Comparison of ENCODE assay signal across 29 cellular contexts in genomic region chr7:36668750-36669149, GRCh38. TPM values are rescaled to one million over a fixed set of nuclear protein-coding genes. Genes with fewer than 3 reads are reported as not detected.
DNase-seq lines count a peak whose midpoint lies in the region; ATAC-seq and TF ChIP-seq lines count a peak whose summit lies in the region.
"Had no signal": no experiment of that assay in that cellular context is flagged by ENCODE, and none has a peak within 500 bp of the region (broad histone marks: within the 10 kb centered on the region; RNA-seq: fewer than 3 reads in every experiment).

No MANE protein-coding gene starts in this region.

- BruUV-seq in mammary epithelial cell (replicated peaks; lab: Mats Ljungman, UMichigan) (no TSS peak), MCF 10A (replicated peaks; lab: Mats Ljungman, UMichigan) (no TSS peak)

- intact Hi-C loops in mammary epithelial cell (cut with micrococcal nuclease) (no loop called here), MCF 10A (cut with micrococcal nuclease) (no loop called here)

- DNase-seq in mammary epithelial cell (no peak), MCF 10A (ENCODE audit: unreplicated experiment) (no peak), NCI-H1694 (lab: John Stamatoyannopoulos, UW) (no peak), T-helper 1 cell (no peak)
- no peak for DNase-seq in central memory CD8-positive, alpha-beta T cell (ENCODE audit: low spot score in 2 of 2)
- no peak for DNase-seq in effector CD8-positive, alpha-beta T cell (lab: John Stamatoyannopoulos, UW)
- DNase-seq: activated B cell treated with CpG ODN at 0.5 μM for 24 hours; activated CD8-positive, alpha-beta memory T cell treated with anti-CD3 and anti-CD28 coated beads, Interleukin-2, amount 50 U/mL, for 48 hours; activated effector memory CD4-positive, alpha-beta T cell treated with Interleukin-2 at 50 U/mL for 16 hours; BE2C; DMS 273 treated with DMSO at 0.1 percent for 48 hours; head of caudate nucleus; NCI-H1436; NCI-H2081 treated with DMSO at 0.1 percent for 48 hours; NCI-H2227 treated with DMSO at 0.1 percent for 48 hours; NCI-H526; pancreas; stimulated activated naive CD8-positive, alpha-beta T cell treated with anti-CD3 and anti-CD28 coated beads, Interleukin-15, amount 100 ng/mL, for 72 hours had no signal

- TF ChIP-seq CTCF in mammary epithelial cell (conservative IDR thresholded peaks at IDR 0.05 in 1 of 2, IDR thresholded peaks at IDR 0.05 in 1 of 2; ENCODE audit: extremely low read depth in 1 of 2, insufficient read depth in 1 of 2, low read depth in 1 of 2, low read length in 2 of 2): no peak
- TF ChIP-seq CTCF in MCF 10A (IDR thresholded peaks at IDR 0.05; ENCODE audit: unreplicated experiment): no peak

- no peaks in the 10 kb centered on the region for H3K36me3 ChIP-seq in mammary epithelial cell (ENCODE audit: insufficient read depth, low read length)
- H3K36me3 ChIP-seq in mucosa of rectum (ENCODE audit: control insufficient read depth in 2 of 2, insufficient read depth in 2 of 2, low read length in 2 of 2): no peaks in the 10 kb centered on the region
- H3K36me3 ChIP-seq: ascending aorta, BE2C, cardiac muscle cell, pancreas, vagina had no signal

- CTCF ChIA-PET in mammary epithelial cell (lab: Charles Lee; ENCODE audit: low non-redundant PET) (no interaction called here), MCF 10A (lab: Yijun Ruan, JAX) (interaction anchor here (0.6 to 6.4 kb wide), 5 partner anchors 182 to 513 kb away, joined by 3 to 43 read pairs (median 4); no protein-coding TSS in a partner anchor)

- H3K27ac ChIP-seq in mammary epithelial cell (ENCODE audit: insufficient read depth, low read depth, low read length): peak overlapping the region; percentile 79
- peak overlapping the region; percentile 63 to 69 for H3K27ac ChIP-seq in mucosa of rectum (ENCODE audit: low read depth in 2 of 2, low read length in 2 of 2)
- H3K27ac ChIP-seq: ascending aorta, cardiac muscle cell, coronary artery, pancreas, vagina had no signal

- H3K4me3 ChIP-seq in mammary epithelial cell (replicated peaks in 1 of 3; ENCODE audit: insufficient read depth in 1 of 3, low read depth in 2 of 3, low read length in 3 of 3) (no peak overlapping the region), mucosa of rectum (ENCODE audit: low read length in 2 of 2) (no peak overlapping the region)
- H3K4me3 ChIP-seq: ascending aorta, cardiac muscle cell, coronary artery, pancreas, vagina had no signal

- no peak for ATAC-seq in central memory CD8-positive, alpha-beta T cell (replicated peaks; ENCODE audit: extremely low read depth, poor library complexity, severe bottlenecking)
- ATAC-seq: pancreas had no signal

- H3K9me3 ChIP-seq in mammary epithelial cell (replicated peaks; ENCODE audit: insufficient read depth, low read length) (no peaks in the 10 kb centered on the region), mucosa of rectum (ENCODE audit: control insufficient read depth in 2 of 2, low read length in 2 of 2) (no peaks in the 10 kb centered on the region)
- H3K9me3 ChIP-seq: ascending aorta, BE2C, pancreas, vagina had no signal

- WGBS in mammary epithelial cell (ENCODE audit: low coverage, missing lambda C conversion rate): 64% methylated on average over 3 of the region's 3 CpGs

- dilution Hi-C loops in mammary epithelial cell (cut with HindIII; ENCODE audit: low sequenced_read_pairs): loop anchor here (10.0 kb wide), 1 partner anchor 174 kb away; no protein-coding TSS in a partner anchor

- H3K27ac Mint-ChIP-seq in MCF 10A (ENCODE audit: low read depth, unreplicated experiment): no peak overlapping the region
- H3K27ac Mint-ChIP-seq in central memory CD8-positive, alpha-beta T cell (ENCODE audit: low read depth): no peak overlapping the region
- H3K27ac Mint-ChIP-seq: activated B cell treated with CpG ODN at 0.5 μM for 24 hours; activated naive CD4-positive, alpha-beta T cell treated with anti-CD3 and anti-CD28 coated beads, Interleukin-2, amount 50 U/mL, for 72 hours had no signal

- in situ Hi-C loops in mammary epithelial cell (cut with MboI; ENCODE audit: low sequenced_read_pairs in 2 of 2): no loop called here

- no peaks in the 10 kb centered on the region for H3K27me3 Mint-ChIP-seq in MCF 10A (ENCODE audit: insufficient read depth, unreplicated experiment)
- H3K27me3 Mint-ChIP-seq in central memory CD8-positive, alpha-beta T cell: no peaks in the 10 kb centered on the region
- H3K27me3 Mint-ChIP-seq: activated B cell treated with CpG ODN at 0.5 μM for 24 hours; stimulated activated naive CD8-positive, alpha-beta T cell treated with anti-CD3 and anti-CD28 coated beads, Interleukin-15, amount 100 ng/mL, for 72 hours had no signal

- POLR2A ChIA-PET in MCF 10A (lab: Yijun Ruan, JAX): interaction anchor here (1.1 to 1.3 kb wide), 2 partner anchors 15 to 179 kb away, joined by 3 read pairs; no protein-coding TSS in a partner anchor

- peaks cover 28% of the 10 kb centered on the region for H3K4me1 Mint-ChIP-seq in MCF 10A (ENCODE audit: insufficient read depth, unreplicated experiment)
- peaks cover 57% of the 10 kb centered on the region for H3K4me1 Mint-ChIP-seq in central memory CD8-positive, alpha-beta T cell
- H3K4me1 Mint-ChIP-seq: activated B cell treated with CpG ODN at 0.5 μM for 24 hours had no signal

- H3K4me1 ChIP-seq in mammary epithelial cell (ENCODE audit: insufficient read depth, low read length) (peaks cover 29% of the 10 kb centered on the region), mucosa of rectum (ENCODE audit: control insufficient read depth in 2 of 2, insufficient read depth in 2 of 2, low read length in 2 of 2) (peaks cover 0 to 11% of the 10 kb centered on the region in 2 donors)
- H3K4me1 ChIP-seq: ascending aorta, BE2C, pancreas, vagina had no signal

- H3K9me3 Mint-ChIP-seq in MCF 10A (ENCODE audit: unreplicated experiment): no peaks in the 10 kb centered on the region
- no peaks in the 10 kb centered on the region for H3K9me3 Mint-ChIP-seq in central memory CD8-positive, alpha-beta T cell
- H3K9me3 Mint-ChIP-seq: activated B cell treated with CpG ODN at 0.5 μM for 24 hours; activated naive CD4-positive, alpha-beta T cell treated with anti-CD3 and anti-CD28 coated beads, Interleukin-2, amount 50 U/mL, for 72 hours had no signal

- H3K9ac ChIP-seq in mammary epithelial cell (ENCODE audit: insufficient read depth, low read length) (no peak overlapping the region), mucosa of rectum (ENCODE audit: low read depth in 1 of 2, low read length in 2 of 2) (no peak overlapping the region)

- H3K4me2 ChIP-seq in mammary epithelial cell (ENCODE audit: insufficient read depth, low read depth, low read length): no peak overlapping the region

- H3K27me3 ChIP-seq in mammary epithelial cell (ENCODE audit: insufficient read depth, low read length) (no peaks in the 10 kb centered on the region), mucosa of rectum (ENCODE audit: control insufficient read depth in 2 of 2, insufficient read depth in 2 of 2, low read length in 2 of 2) (no peaks in the 10 kb centered on the region)
- H3K27me3 ChIP-seq: ascending aorta, BE2C, cardiac muscle cell, pancreas, vagina had no signal

- H3K36me3 Mint-ChIP-seq in MCF 10A (ENCODE audit: insufficient read depth, unreplicated experiment): no peaks in the 10 kb centered on the region
- peaks cover 41% of the 10 kb centered on the region for H3K36me3 Mint-ChIP-seq in central memory CD8-positive, alpha-beta T cell (ENCODE audit: insufficient read depth)
- H3K36me3 Mint-ChIP-seq: activated naive CD4-positive, alpha-beta T cell treated with anti-CD3 and anti-CD28 coated beads, Interleukin-2, amount 50 U/mL, for 72 hours had no signal

- no peak overlapping the region for H2AFZ ChIP-seq in mammary epithelial cell (ENCODE audit: low read depth, low read length)

- no peaks in the 10 kb centered on the region for H4K20me1 ChIP-seq in mammary epithelial cell (ENCODE audit: insufficient read depth, low read length)

- no peak overlapping the region for H3K4me3 Mint-ChIP-seq in MCF 10A (ENCODE audit: unreplicated experiment)
- peak overlapping the region; percentile 32 for H3K4me3 Mint-ChIP-seq in central memory CD8-positive, alpha-beta T cell
- H3K4me3 Mint-ChIP-seq: activated B cell treated with CpG ODN at 0.5 μM for 24 hours had no signal

- no peaks in the 10 kb centered on the region for H3K79me2 ChIP-seq in mammary epithelial cell (ENCODE audit: insufficient read depth, low read length)

RNA-seq across cellular contexts. Expression of gene AOAH, which starts 55.5 kb away (rescaled TPM):
- under 1 TPM in 1 of 2 donors, not detected in 1; 0.33 TPM for total RNA-seq in mammary epithelial cell
- polyA plus RNA-seq in mammary epithelial cell: 0.05 TPM
- polyA minus RNA-seq in mammary epithelial cell: not detected
- total RNA-seq in MCF 10A (2022): not detected in 2 replicates
- total RNA-seq: cardiac muscle cell, fibroblast of villous mesenchyme, H1, IMR-90, LHCN-M2, RPMI7951 had no signal
- polyA plus RNA-seq: cardiac muscle cell, IMR-90 had no signal
